ENCODE assay signal across 28 cellular contexts in genomic region chr5:59169101-59169767, GRCh38.
"Had no signal": no experiment of that assay in that cellular context is flagged by ENCODE, and none has a peak within 500 bp of the region (broad histone marks: within the 10 kb centered on the region; RNA-seq: fewer than 3 reads in every experiment).

No MANE protein-coding gene starts in this region.

- ATAC-seq: activated CD4-positive, CD25-positive, alpha-beta regulatory T cell treated with anti-CD3 and anti-CD28 coated beads, Interleukin-2, amount 50 U/mL, for 24 hours; effector memory CD8-positive, alpha-beta T cell; left colon; T-helper 17 cell had no signal

- DNase-seq: activated CD4-positive, alpha-beta memory T cell treated with anti-CD3 and anti-CD28 coated beads, Interleukin-2, amount 10 ng/mL, durations not matched to agents 7 days and 5 days; activated CD4-positive, alpha-beta T cell treated with anti-CD3 and anti-CD28 coated beads for 48 hours; activated CD8-positive, alpha-beta memory T cell treated with anti-CD3 and anti-CD28 coated beads, Interleukin-2, amount 50 U/mL, for 48 hours; activated gamma-delta T cell; activated naive CD4-positive, alpha-beta T cell treated with anti-CD3 and anti-CD28 coated beads, Interleukin-2, amount 10 ng/mL, durations not matched to agents 7 days and 5 days; activated naive CD8-positive, alpha-beta T cell treated with anti-CD3 and anti-CD28 coated beads, Interleukin-2, amount 10 ng/mL, durations not matched to agents 7 days and 5 days; activated T-cell treated with anti-CD3 and anti-CD28 coated beads, Interleukin-2, amount 50 U/mL, for 24 hours; cortex of kidney; effector memory CD8-positive, alpha-beta T cell; head of caudate nucleus; hippocampal formation; immature natural killer cell; kidney; left colon; lower lobe of right lung; mesenchymal stem cell; spleen; stimulated activated naive CD4-positive, alpha-beta T cell; T-helper 17 cell; T1000; tibial artery; WERI-Rb-1 had no signal

- H3K4me1 ChIP-seq: ascending aorta, lower lobe of right lung, spleen, suprapubic skin had no signal

- H3K27me3 ChIP-seq: ascending aorta, cardiac muscle cell, spleen, suprapubic skin, tibial artery had no signal

- FAIRE-seq: endothelial cell of umbilical vein, kidney, urothelium cell line had no signal

- H3K4me3 ChIP-seq: ascending aorta, cardiac muscle cell, lower lobe of right lung, spleen, suprapubic skin, tibial artery had no signal

- H3K36me3 ChIP-seq: ascending aorta, cardiac muscle cell, lower lobe of right lung, spleen, suprapubic skin, tibial artery, WERI-Rb-1 had no signal

- H3K9me3 ChIP-seq: ascending aorta, lower lobe of right lung, spleen, suprapubic skin, tibial artery had no signal

- H3K27ac ChIP-seq: ascending aorta, cardiac muscle cell, lower lobe of right lung, spleen, suprapubic skin, WERI-Rb-1 had no signal
